32 cellular contexts compared by ENCODE assay signal in genomic region chr11:32723332-32723731, GRCh38.
"Had no signal": no experiment of that assay in that cellular context is flagged by ENCODE, and none has a peak within 500 bp of the region (broad histone marks: within the 10 kb centered on the region; RNA-seq: fewer than 3 reads in every experiment).

No MANE protein-coding gene starts in this region.

- H3K4me3 Mint-ChIP-seq: activated CD4-positive, alpha-beta memory T cell treated with anti-CD3 and anti-CD28 coated beads for 36 hours; activated CD4-positive, alpha-beta T cell treated with anti-CD3 and anti-CD28 coated beads for 36 hours; activated CD4-positive, alpha-beta T cell treated with anti-CD3 and anti-CD28 coated beads, Interleukin-2, amount 10 ng/mL, durations not matched to agents 24 days and 14 days; activated CD8-positive, alpha-beta memory T cell treated with anti-CD3 and anti-CD28 coated beads, Interleukin-2, amount 10 ng/mL, durations not matched to agents 7 days and 5 days; activated CD8-positive, alpha-beta T cell treated with anti-CD3 and anti-CD28 coated beads, Interleukin-2, amount 10 ng/mL, durations not matched to agents 7 days and 5 days; activated naive CD4-positive, alpha-beta T cell treated with anti-CD3 and anti-CD28 coated beads for 36 hours; activated naive CD4-positive, alpha-beta T cell treated with anti-CD3 and anti-CD28 coated beads, Interleukin-2, amount 50 U/mL, for 24 hours; activated naive CD8-positive, alpha-beta T cell treated with anti-CD3 and anti-CD28 coated beads for 36 hours; activated naive CD8-positive, alpha-beta T cell treated with anti-CD3 and anti-CD28 coated beads, Interleukin-2, amount 50 U/mL, for 24 hours; activated T-helper 1 cell treated with anti-CD3 and anti-CD28 coated beads, Interleukin-12 subunit alpha, Interleukin-12 subunit beta, Interleukin-2, Interleukin-4 antibody, amounts not matched to agents 30 ng/mL and 10 ng/mL and 1 ng/mL, durations not matched to agents 14 hours and 24 hours and 36 hours; effector memory CD8-positive, alpha-beta T cell had no signal

- H3K9me3 Mint-ChIP-seq: activated CD4-positive, alpha-beta memory T cell treated with anti-CD3 and anti-CD28 coated beads for 36 hours; activated CD4-positive, alpha-beta T cell treated with anti-CD3 and anti-CD28 coated beads, Interleukin-2, amount 10 ng/mL, durations not matched to agents 24 days and 14 days; activated naive CD4-positive, alpha-beta T cell treated with anti-CD3 and anti-CD28 coated beads for 36 hours; activated naive CD4-positive, alpha-beta T cell treated with anti-CD3 and anti-CD28 coated beads, Interleukin-2, amount 50 U/mL, for 24 hours; activated naive CD8-positive, alpha-beta T cell treated with anti-CD3 and anti-CD28 coated beads for 36 hours; activated naive CD8-positive, alpha-beta T cell treated with anti-CD3 and anti-CD28 coated beads, Interleukin-2, amount 50 U/mL, for 24 hours; activated T-helper 1 cell treated with anti-CD3 and anti-CD28 coated beads, Interleukin-12 subunit alpha, Interleukin-12 subunit beta, Interleukin-2, Interleukin-4 antibody, amounts not matched to agents 30 ng/mL and 10 ng/mL and 1 ng/mL, durations not matched to agents 14 hours and 24 hours and 36 hours; activated T-helper 2 cell treated with anti-CD3 and anti-CD28 coated beads, Interferon-gamma antibody, Interleukin-2, Interleukin-4, amounts not matched to agents 10 μg/mL and 5 μg/mL and 100 μg/mL, durations not matched to agents 14 hours and 24 hours and 36 hours had no signal

- H3K4me1 ChIP-seq: adrenal gland, ascending aorta, esophagus squamous epithelium, foreskin keratinocyte, gastrocnemius medialis, heart left ventricle had no signal

- H3K9me3 ChIP-seq: adrenal gland, ascending aorta, esophagus squamous epithelium, gastrocnemius medialis, heart left ventricle had no signal

- DNase-seq: activated CD4-positive, alpha-beta memory T cell treated with anti-CD3 and anti-CD28 coated beads for 36 hours; activated CD4-positive, alpha-beta T cell treated with anti-CD3 and anti-CD28 coated beads for 36 hours; activated CD4-positive, alpha-beta T cell treated with anti-CD3 and anti-CD28 coated beads, Interleukin-2, amount 10 ng/mL, durations not matched to agents 24 days and 14 days; activated CD4-positive, CD25-positive, alpha-beta regulatory T cell; activated CD4-positive, CD25-positive, alpha-beta regulatory T cell treated with anti-CD3 and anti-CD28 coated beads, Interleukin-2, amount 50 U/mL, for 72 hours; activated CD8-positive, alpha-beta memory T cell treated with anti-CD3 and anti-CD28 coated beads, Interleukin-2, amount 10 ng/mL, durations not matched to agents 7 days and 5 days; activated CD8-positive, alpha-beta memory T cell treated with anti-CD3 and anti-CD28 coated beads, Interleukin-2, amount 50 U/mL, for 4 hours; activated CD8-positive, alpha-beta T cell treated with anti-CD3 and anti-CD28 coated beads, Interleukin-2, amount 10 ng/mL, durations not matched to agents 7 days and 5 days; activated effector memory CD4-positive, alpha-beta T cell treated with anti-CD3 and anti-CD28 coated beads, Interleukin-2, amount 50 U/mL, for 16 hours; activated naive CD4-positive, alpha-beta T cell treated with anti-CD3 and anti-CD28 coated beads for 36 hours; activated naive CD8-positive, alpha-beta T cell treated with anti-CD3 and anti-CD28 coated beads for 36 hours; activated naive CD8-positive, alpha-beta T cell treated with anti-CD3 and anti-CD28 coated beads, Interleukin-2, amount 50 U/mL, for 24 hours; activated T-cell treated with anti-CD3 and anti-CD28 coated beads, Interleukin-2, amount 50 U/mL, for 1 hour; activated T-cell treated with anti-CD3 and anti-CD28 coated beads, Interleukin-2, amount 50 U/mL, for 48 hours; brain microvascular endothelial cell; caudate nucleus; cortex of kidney; dermis blood vessel endothelial cell; effector CD4-positive, alpha-beta T cell; effector memory CD8-positive, alpha-beta T cell; esophagus squamous epithelium; foreskin keratinocyte; gastrocnemius medialis; glutamatergic neuron; heart left ventricle; T-helper 2 cell had no signal

- H3K36me3 Mint-ChIP-seq: activated CD4-positive, alpha-beta memory T cell treated with anti-CD3 and anti-CD28 coated beads for 36 hours; activated CD8-positive, alpha-beta memory T cell treated with anti-CD3 and anti-CD28 coated beads, Interleukin-2, amount 10 ng/mL, durations not matched to agents 7 days and 5 days; activated naive CD4-positive, alpha-beta T cell treated with anti-CD3 and anti-CD28 coated beads, Interleukin-2, amount 50 U/mL, for 24 hours; activated naive CD8-positive, alpha-beta T cell treated with anti-CD3 and anti-CD28 coated beads for 36 hours had no signal

- H3K27me3 ChIP-seq: adrenal gland, ascending aorta, brain microvascular endothelial cell, gastrocnemius medialis, heart left ventricle had no signal

- H3K4me1 Mint-ChIP-seq: activated CD4-positive, alpha-beta T cell treated with anti-CD3 and anti-CD28 coated beads, Interleukin-2, amount 10 ng/mL, durations not matched to agents 24 days and 14 days; activated CD8-positive, alpha-beta memory T cell treated with anti-CD3 and anti-CD28 coated beads, Interleukin-2, amount 10 ng/mL, durations not matched to agents 7 days and 5 days; activated naive CD4-positive, alpha-beta T cell treated with anti-CD3 and anti-CD28 coated beads, Interleukin-2, amount 50 U/mL, for 24 hours had no signal

- ATAC-seq: activated CD4-positive, alpha-beta T cell treated with anti-CD3 and anti-CD28 coated beads for 36 hours; activated CD8-positive, alpha-beta memory T cell treated with anti-CD3 and anti-CD28 coated beads, Interleukin-2, amount 10 ng/mL, durations not matched to agents 7 days and 5 days; activated CD8-positive, alpha-beta T cell treated with anti-CD3 and anti-CD28 coated beads, Interleukin-2, amount 10 ng/mL, durations not matched to agents 7 days and 5 days; activated naive CD8-positive, alpha-beta T cell treated with anti-CD3 and anti-CD28 coated beads, Interleukin-2, amount 50 U/mL, for 24 hours; effector memory CD8-positive, alpha-beta T cell; gastrocnemius medialis; heart left ventricle had no signal

- H3K27ac ChIP-seq: adrenal gland, ascending aorta, brain microvascular endothelial cell, epithelial cell of prostate, esophagus squamous epithelium, foreskin keratinocyte, gastrocnemius medialis, heart left ventricle had no signal

- H3K36me3 ChIP-seq: adrenal gland, ascending aorta, brain microvascular endothelial cell, esophagus squamous epithelium, gastrocnemius medialis, heart left ventricle had no signal

- H3K4me3 ChIP-seq: adrenal gland, ascending aorta, esophagus squamous epithelium, gastrocnemius medialis, heart left ventricle had no signal

- H3K27ac Mint-ChIP-seq: activated CD4-positive, alpha-beta memory T cell treated with anti-CD3 and anti-CD28 coated beads for 36 hours; activated CD4-positive, alpha-beta T cell treated with anti-CD3 and anti-CD28 coated beads for 36 hours; activated CD4-positive, alpha-beta T cell treated with anti-CD3 and anti-CD28 coated beads, Interleukin-2, amount 10 ng/mL, durations not matched to agents 24 days and 14 days; activated CD8-positive, alpha-beta memory T cell treated with anti-CD3 and anti-CD28 coated beads, Interleukin-2, amount 10 ng/mL, durations not matched to agents 7 days and 5 days; activated CD8-positive, alpha-beta T cell treated with anti-CD3 and anti-CD28 coated beads, Interleukin-2, amount 10 ng/mL, durations not matched to agents 7 days and 5 days; activated naive CD4-positive, alpha-beta T cell treated with anti-CD3 and anti-CD28 coated beads for 36 hours; activated naive CD4-positive, alpha-beta T cell treated with anti-CD3 and anti-CD28 coated beads, Interleukin-2, amount 50 U/mL, for 24 hours; activated naive CD8-positive, alpha-beta T cell treated with anti-CD3 and anti-CD28 coated beads for 36 hours; activated naive CD8-positive, alpha-beta T cell treated with anti-CD3 and anti-CD28 coated beads, Interleukin-2, amount 50 U/mL, for 24 hours; activated T-helper 1 cell treated with anti-CD3 and anti-CD28 coated beads, Interleukin-12 subunit alpha, Interleukin-12 subunit beta, Interleukin-2, Interleukin-4 antibody, amounts not matched to agents 30 ng/mL and 10 ng/mL and 1 ng/mL, durations not matched to agents 14 hours and 24 hours and 36 hours; activated T-helper 2 cell treated with anti-CD3 and anti-CD28 coated beads, Interferon-gamma antibody, Interleukin-2, Interleukin-4, amounts not matched to agents 10 μg/mL and 5 μg/mL and 100 μg/mL, durations not matched to agents 14 hours and 24 hours and 36 hours; effector memory CD8-positive, alpha-beta T cell had no signal
